18 cellular contexts compared by ENCODE assay signal in genomic region chr12:127556487-127556886, GRCh38.
"Had no signal": no experiment of that assay in that cellular context is flagged by ENCODE, and none has a peak within 500 bp of the region (broad histone marks: within the 10 kb centered on the region; RNA-seq: fewer than 3 reads in every experiment).

No MANE protein-coding gene starts in this region.

- H3K9me3 ChIP-seq: suprapubic skin had no signal

- H3K4me3 Mint-ChIP-seq: activated B cell treated with CpG ODN at 0.5 μM for 24 hours; activated naive CD8-positive, alpha-beta T cell; natural killer cell; stimulated activated naive CD8-positive, alpha-beta T cell treated with anti-CD3 and anti-CD28 coated beads, Interleukin-15, Interleukin-2, amounts not matched to agents 100 ng/mL and 50 ng/mL, for 24 hours; T-helper 17 cell had no signal

- H3K36me3 Mint-ChIP-seq: activated naive CD8-positive, alpha-beta T cell; natural killer cell had no signal

- ATAC-seq: gastroesophageal sphincter, heart right ventricle, natural killer cell, right cardiac atrium, T-helper 17 cell had no signal

- H3K4me3 ChIP-seq: gastroesophageal sphincter, heart right ventricle, suprapubic skin had no signal

- H3K27ac Mint-ChIP-seq: activated B cell treated with CpG ODN at 0.5 μM for 24 hours; activated naive CD8-positive, alpha-beta T cell; natural killer cell; stimulated activated naive CD8-positive, alpha-beta T cell treated with anti-CD3 and anti-CD28 coated beads, Interleukin-15, Interleukin-2, amounts not matched to agents 100 ng/mL and 50 ng/mL, for 24 hours; T-helper 17 cell had no signal

- H3K27me3 ChIP-seq: gastroesophageal sphincter, heart right ventricle, suprapubic skin had no signal

- H3K4me1 Mint-ChIP-seq: activated B cell treated with CpG ODN at 0.5 μM for 24 hours had no signal

- H3K36me3 ChIP-seq: gastroesophageal sphincter, heart right ventricle, suprapubic skin had no signal

- H3K4me1 ChIP-seq: gastroesophageal sphincter, suprapubic skin had no signal

- DNase-seq: activated B cell treated with CpG ODN at 0.5 μM for 24 hours; activated CD4-positive, alpha-beta T cell treated with anti-CD3 and anti-CD28 coated beads, Interleukin-2, amount 50 U/mL, for 1 hour; activated effector memory CD4-positive, alpha-beta T cell treated with anti-CD3 and anti-CD28 coated beads, Interleukin-2, amount 50 U/mL, for 16 hours; erythroblast; heart right ventricle; mesendoderm; natural killer cell; right cardiac atrium; small intestine; stimulated activated CD4-positive, alpha-beta T cell treated with anti-CD3 and anti-CD28 coated beads, Interleukin-4, amount 100 ng/mL, for 4 hours; stimulated activated CD8-positive, alpha-beta memory T cell treated with anti-CD3 and anti-CD28 coated beads, Interleukin-4, amount 100 ng/mL, for 48 hours; T-helper 17 cell; trophoblast cell had no signal

- H3K27ac ChIP-seq: gastroesophageal sphincter, heart right ventricle, suprapubic skin had no signal

- FAIRE-seq: small intestine, TTC549 had no signal

- H3K27me3 Mint-ChIP-seq: activated B cell treated with CpG ODN at 0.5 μM for 24 hours; activated naive CD8-positive, alpha-beta T cell; T-helper 17 cell had no signal
